In the genomic region with DNA sequence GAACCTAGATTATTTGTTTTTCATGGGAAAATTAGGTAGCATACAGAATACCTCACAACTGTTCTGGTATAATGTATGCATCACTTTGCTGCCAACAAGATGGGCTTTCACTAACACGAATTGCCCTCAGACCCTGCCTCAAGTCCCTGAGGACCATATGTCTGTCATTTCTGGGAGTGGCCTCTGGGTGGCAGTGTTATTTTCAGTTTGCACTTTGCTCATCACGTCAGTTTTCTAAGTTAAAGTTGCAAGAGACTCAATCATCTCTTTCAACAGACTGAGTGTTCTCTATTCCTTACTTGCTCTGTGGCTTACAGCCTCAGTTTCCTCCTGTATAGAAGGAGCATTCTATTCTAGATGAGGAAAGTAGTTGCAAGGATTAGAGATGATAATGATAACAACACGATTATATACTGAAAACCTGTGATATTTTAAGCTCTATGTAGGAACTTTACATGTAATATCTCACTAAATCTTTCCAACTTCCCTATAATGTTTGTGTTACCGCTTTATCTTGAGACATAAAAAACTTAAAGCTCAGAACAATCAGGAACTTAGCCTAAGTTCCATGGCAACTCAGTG, we compare ENCODE assay signal across 8 cellular contexts. TPM values are rescaled to one million over a fixed set of nuclear protein-coding genes. Genes with fewer than 3 reads are reported as not detected.
DNase-seq lines count a peak whose midpoint lies in the region; ATAC-seq and TF ChIP-seq lines count a peak whose summit lies in the region.

No MANE protein-coding gene starts in this region.

- intact Hi-C loops in CD14-positive monocyte (cut with micrococcal nuclease) (loop anchor here in 1 of 2 donors (5.0 kb wide), 1 partner anchor 228 kb away; no protein-coding TSS in a partner anchor), PC-3 (cut with micrococcal nuclease) (loop anchor here (1.0 to 2.0 kb wide), 4 partner anchors 42 to 227 kb away; no protein-coding TSS in a partner anchor), transverse colon (cut with DNase I; ENCODE audit: low total_unique reads) (loop anchor here (10.0 kb wide), 1 partner anchor 136 kb away; the partner anchor contains the start of gene YTHDC2)

- WGBS in transverse colon (ENCODE audit: low coverage in 1 of 2), 2 donors: 8 to 13% methylated on average over 4 of the region's 4 CpGs

- CTCF ChIA-PET in PC-3 (lab: Charles Lee): interaction anchor here (0.6 to 2.3 kb wide), 3 partner anchors 95 to 383 kb away, joined by 3 to 14 read pairs (median 4); no protein-coding TSS in a partner anchor

- H3K9me3 ChIP-seq in PC-3 (ENCODE audit: low read length): no peaks in the 10 kb centered on the region
- H3K9me3 ChIP-seq in transverse colon: no peaks in the 10 kb centered on the region

- 0 out of 2 replicates have a peak overlapping the region, but pooled peaks have one; percentile 19 for H3K4me2 ChIP-seq in PC-3 (ENCODE audit: low read length)

- H3K27ac ChIP-seq in PC-3 (ENCODE audit: low read length) (no peak overlapping the region), transverse colon (no peak overlapping the region)

- peaks cover 41 to 60% (median 46%) of the 10 kb centered on the region in 3 donors for H3K27me3 Mint-ChIP-seq in CD14-positive monocyte (ENCODE audit: low read depth in 3 of 3)
- peaks cover 16% of the 10 kb centered on the region for H3K27me3 Mint-ChIP-seq in activated T-cell treated with anti-CD3 and anti-CD28 coated beads, Interleukin-2, amount 50 U/mL, for 4 hours (ENCODE audit: low read depth)

- H3K4me1 ChIP-seq in PC-3 (ENCODE audit: insufficient read depth, low read length) (peaks cover 6% of the 10 kb centered on the region), transverse colon (no peaks in the 10 kb centered on the region)

- H3K27me3 ChIP-seq in PC-3 (ENCODE audit: low read length) (no peaks in the 10 kb centered on the region), transverse colon (no peaks in the 10 kb centered on the region)

- TF ChIP-seq POLR2A in transverse colon (IDR thresholded peaks at IDR 0.05): no peak

- peak; percentile 46 for DNase-seq in CD14-positive monocyte (ENCODE audit: low spot score)
- DNase-seq in PC-3: peak; percentile 77
- DNase-seq in activated T-cell treated with anti-CD3 and anti-CD28 coated beads, Interleukin-2, amount 50 U/mL, for 4 hours: peak; percentile 39
- peak; percentile 65 for DNase-seq in fibroblast of mammary gland (ENCODE audit: low read depth)
- peak in 40 of 56 donors; percentile 0 to 66 (median 10) for DNase-seq in nucleus accumbens (lab: John Stamatoyannopoulos, UW)
- DNase-seq in transverse colon: peak; percentile 63

- H3K9me2 ChIP-seq in PC-3 (replicated peaks; ENCODE audit: low read length): no peaks in the 10 kb centered on the region

- H3K27ac Mint-ChIP-seq in CD14-positive monocyte: no peak overlapping the region

- H4K20me1 ChIP-seq in PC-3 (ENCODE audit: low read length): no peaks in the 10 kb centered on the region

- in situ Hi-C loops in transverse colon (cut with MboI; ENCODE audit: low pct_ligation_motif_present in 1 of 4, low pct_unique_long_range_greater_than_20kb in 1 of 4, low sequenced_read_pairs in 3 of 4): loop anchor here in 1 of 4 donors (10.0 to 25.0 kb wide), 2 partner anchors 126 to 233 kb away; no protein-coding TSS in a partner anchor

- H3K9me3 Mint-ChIP-seq in CD14-positive monocyte: peaks cover 0 to 5% (median 1%) of the 10 kb centered on the region in 7 donors
- H3K9me3 Mint-ChIP-seq in activated T-cell treated with anti-CD3 and anti-CD28 coated beads, Interleukin-2, amount 50 U/mL, for 4 hours: no peaks in the 10 kb centered on the region

- H3K9ac ChIP-seq in PC-3 (ENCODE audit: low read length): no peak overlapping the region

- H3K79me2 ChIP-seq in PC-3 (ENCODE audit: low read length): no peaks in the 10 kb centered on the region

- TF ChIP-seq CTCF in CD14-positive monocyte (IDR thresholded peaks at IDR 0.05) (peak; percentile 84), PC-3 (conservative IDR thresholded peaks at IDR 0.05; ENCODE audit: low read depth, low read length) (peak; percentile 91), fibroblast of mammary gland (conservative IDR thresholded peaks at IDR 0.05; ENCODE audit: control insufficient read depth, insufficient read depth, low read depth, low read length) (peak; percentile 71), transverse colon (IDR thresholded peaks at IDR 0.05) (peak; percentile 57 to 72 (median 68))

- 0 out of 2 replicates have a peak overlapping the region, but pooled peaks have one; percentile 53 for H2AFZ ChIP-seq in PC-3 (ENCODE audit: low read length)

- H3K36me3 Mint-ChIP-seq in CD14-positive monocyte: no peaks in the 10 kb centered on the region
- H3K36me3 Mint-ChIP-seq in activated T-cell treated with anti-CD3 and anti-CD28 coated beads, Interleukin-2, amount 50 U/mL, for 4 hours (ENCODE audit: insufficient read depth): no peaks in the 10 kb centered on the region

- H3K4me3 ChIP-seq in PC-3 (ENCODE audit: low read length) (no peak overlapping the region), fibroblast of mammary gland (ENCODE audit: control insufficient read depth, low read depth, low read length) (no peak overlapping the region), transverse colon (no peak overlapping the region)

- TF ChIP-seq EP300 in transverse colon (IDR thresholded peaks at IDR 0.05; ENCODE audit: low read depth): no peak

- BruUV-seq in PC-3 (replicated peaks; lab: Mats Ljungman, UMichigan): no TSS peak

- H3K4me3 Mint-ChIP-seq in CD14-positive monocyte: no peak overlapping the region
- H3K4me3 Mint-ChIP-seq in activated T-cell treated with anti-CD3 and anti-CD28 coated beads, Interleukin-2, amount 50 U/mL, for 4 hours: no peak overlapping the region

- peak; percentile 72 for ATAC-seq in GM19324 (IDR thresholded peaks at IDR 0.05; ENCODE audit: low FRiP score, unreplicated experiment)
- ATAC-seq in HG03520 (IDR thresholded peaks at IDR 0.05; ENCODE audit: unreplicated experiment): peak; percentile 77
- ATAC-seq in PC-3: peak; percentile 63
- peak; percentile 74 to 75 for ATAC-seq in activated T-cell treated with anti-CD3 and anti-CD28 coated beads, Interleukin-2, amount 50 U/mL, for 4 hours

- no peaks in the 10 kb centered on the region for H3K36me3 ChIP-seq in PC-3 (ENCODE audit: low read depth, low read length)
- no peaks in the 10 kb centered on the region for H3K36me3 ChIP-seq in transverse colon

- peaks cover 14% of the 10 kb centered on the region for H3K4me1 Mint-ChIP-seq in CD14-positive monocyte
- peaks cover 30% of the 10 kb centered on the region for H3K4me1 Mint-ChIP-seq in activated T-cell treated with anti-CD3 and anti-CD28 coated beads, Interleukin-2, amount 50 U/mL, for 4 hours (ENCODE audit: low read depth)

- POLR2A ChIA-PET in PC-3 (lab: Charles Lee; ENCODE audit: unreplicated experiment): no interaction called here

- H3F3A ChIP-seq in PC-3 (ENCODE audit: low read length, unreplicated experiment): no peaks in the 10 kb centered on the region

RNA-seq across cellular contexts. Expression of gene TSSK1B, which starts 55.7 kb away (rescaled TPM):
- not detected for polyA plus RNA-seq in CD14-positive monocyte
- total RNA-seq in PC-3 (2014; rRNA removed) (0.33 TPM in 1 of 2 replicates, not detected in the other), transverse colon (under 1 TPM in 1 of 4 donors, not detected in 3; 0.20 TPM)
- total RNA-seq in activated T-cell treated with anti-CD3 and anti-CD28 coated beads, Interleukin-2, amount 50 U/mL, for 4 hours: not detected

Comparison
In these comparisons a context has a peak if more than half of its experiments do, and no peak if none do; other contexts are left out.
1. DNase-seq: peak in every context shown above with its lines; median percentile 77 in PC-3; 65 in fibroblast of mammary gland; 63 in transverse colon; 46 in CD14-positive monocyte; 39 in activated T-cell treated with anti-CD3 and anti-CD28 coated beads, Interleukin-2, amount 50 U/mL, for 4 hours; 10 in nucleus accumbens.